1 cellular context compared by ENCODE assay signal in the genomic region with DNA sequence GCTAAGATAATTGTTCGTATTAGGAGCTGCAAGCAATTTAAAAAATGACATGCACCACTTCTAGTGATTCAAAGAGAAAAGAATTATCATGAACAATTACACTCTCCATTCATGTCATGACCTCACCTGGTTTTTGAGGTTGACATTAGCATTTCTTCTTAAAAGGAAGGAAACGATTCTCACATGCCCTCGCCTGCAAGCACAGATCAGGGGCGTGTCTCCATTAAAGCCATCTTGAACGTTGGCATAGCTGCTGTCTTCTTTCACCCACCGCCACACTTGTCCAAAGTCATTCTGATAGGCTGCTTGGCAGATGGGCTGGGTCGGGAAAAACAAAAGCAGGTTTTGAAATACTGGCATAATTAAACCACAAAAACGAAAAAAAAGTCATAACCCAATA.
TF ChIP-seq lines count a peak whose summit lies in the region.

No MANE protein-coding gene starts in this region.

TF ChIP-seq in HepG2, 621 proteins besides CTCF, POLR2A, EP300 and RAD21:
- TF ChIP-seq IKZF4 (CRISPR knock-in tag; IDR thresholded peaks at IDR 0.05; ENCODE audit: borderline replicate concordance, low read depth, not compliant biosample characterization): no peak
- no peak for TF ChIP-seq ZNF839 (CRISPR knock-in tag; IDR thresholded peaks at IDR 0.05; ENCODE audit: borderline replicate concordance)
- TF ChIP-seq, protein P1, sequence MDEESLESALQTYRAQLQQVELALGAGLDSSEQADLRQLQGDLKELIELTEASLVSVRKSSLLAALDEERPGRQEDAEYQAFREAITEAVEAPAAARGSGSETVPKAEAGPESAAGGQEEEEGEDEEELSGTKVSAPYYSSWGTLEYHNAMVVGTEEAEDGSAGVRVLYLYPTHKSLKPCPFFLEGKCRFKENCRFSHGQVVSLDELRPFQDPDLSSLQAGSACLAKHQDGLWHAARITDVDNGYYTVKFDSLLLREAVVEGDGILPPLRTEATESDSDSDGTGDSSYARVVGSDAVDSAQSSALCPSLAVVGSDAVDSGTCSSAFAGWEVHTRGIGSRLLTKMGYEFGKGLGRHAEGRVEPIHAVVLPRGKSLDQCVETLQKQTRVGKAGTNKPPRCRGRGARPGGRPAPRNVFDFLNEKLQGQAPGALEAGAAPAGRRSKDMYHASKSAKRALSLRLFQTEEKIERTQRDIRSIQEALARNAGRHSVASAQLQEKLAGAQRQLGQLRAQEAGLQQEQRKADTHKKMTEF (CRISPR knock-in tag; IDR thresholded peaks at IDR 0.05): no peak
- TF ChIP-seq, protein P2, sequence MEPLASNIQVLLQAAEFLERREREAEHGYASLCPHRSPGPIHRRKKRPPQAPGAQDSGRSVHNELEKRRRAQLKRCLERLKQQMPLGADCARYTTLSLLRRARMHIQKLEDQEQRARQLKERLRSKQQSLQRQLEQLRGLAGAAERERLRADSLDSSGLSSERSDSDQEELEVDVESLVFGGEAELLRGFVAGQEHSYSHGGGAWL (CRISPR knock-in tag; IDR thresholded peaks at IDR 0.05): no peak
- no peak for TF ChIP-seq FOXJ3 (CRISPR knock-in tag; IDR thresholded peaks at IDR 0.05; ENCODE audit: borderline replicate concordance)
- TF ChIP-seq, protein P3, sequence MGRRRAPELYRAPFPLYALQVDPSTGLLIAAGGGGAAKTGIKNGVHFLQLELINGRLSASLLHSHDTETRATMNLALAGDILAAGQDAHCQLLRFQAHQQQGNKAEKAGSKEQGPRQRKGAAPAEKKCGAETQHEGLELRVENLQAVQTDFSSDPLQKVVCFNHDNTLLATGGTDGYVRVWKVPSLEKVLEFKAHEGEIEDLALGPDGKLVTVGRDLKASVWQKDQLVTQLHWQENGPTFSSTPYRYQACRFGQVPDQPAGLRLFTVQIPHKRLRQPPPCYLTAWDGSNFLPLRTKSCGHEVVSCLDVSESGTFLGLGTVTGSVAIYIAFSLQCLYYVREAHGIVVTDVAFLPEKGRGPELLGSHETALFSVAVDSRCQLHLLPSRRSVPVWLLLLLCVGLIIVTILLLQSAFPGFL (CRISPR knock-in tag; IDR thresholded peaks at IDR 0.05): no peak
- TF ChIP-seq, protein P4, sequence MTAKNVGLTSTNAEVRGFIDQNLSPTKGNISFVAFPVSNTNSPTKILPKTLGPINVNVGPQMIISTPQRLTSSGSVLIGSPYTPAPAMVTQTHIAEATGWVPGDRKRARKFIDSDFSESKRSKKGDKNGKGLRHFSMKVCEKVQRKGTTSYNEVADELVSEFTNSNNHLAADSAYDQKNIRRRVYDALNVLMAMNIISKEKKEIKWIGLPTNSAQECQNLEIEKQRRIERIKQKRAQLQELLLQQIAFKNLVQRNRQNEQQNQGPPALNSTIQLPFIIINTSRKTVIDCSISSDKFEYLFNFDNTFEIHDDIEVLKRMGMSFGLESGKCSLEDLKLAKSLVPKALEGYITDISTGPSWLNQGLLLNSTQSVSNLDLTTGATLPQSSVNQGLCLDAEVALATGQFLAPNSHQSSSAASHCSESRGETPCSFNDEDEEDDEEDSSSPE (CRISPR knock-in tag; IDR thresholded peaks at IDR 0.05): no peak
- no peak for TF ChIP-seq KDM6A (CRISPR knock-in tag; IDR thresholded peaks at IDR 0.05; ENCODE audit: low read depth)
- TF ChIP-seq, protein P5, sequence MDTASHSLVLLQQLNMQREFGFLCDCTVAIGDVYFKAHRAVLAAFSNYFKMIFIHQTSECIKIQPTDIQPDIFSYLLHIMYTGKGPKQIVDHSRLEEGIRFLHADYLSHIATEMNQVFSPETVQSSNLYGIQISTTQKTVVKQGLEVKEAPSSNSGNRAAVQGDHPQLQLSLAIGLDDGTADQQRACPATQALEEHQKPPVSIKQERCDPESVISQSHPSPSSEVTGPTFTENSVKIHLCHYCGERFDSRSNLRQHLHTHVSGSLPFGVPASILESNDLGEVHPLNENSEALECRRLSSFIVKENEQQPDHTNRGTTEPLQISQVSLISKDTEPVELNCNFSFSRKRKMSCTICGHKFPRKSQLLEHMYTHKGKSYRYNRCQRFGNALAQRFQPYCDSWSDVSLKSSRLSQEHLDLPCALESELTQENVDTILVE (CRISPR knock-in tag; IDR thresholded peaks at IDR 0.05): no peak
TF ChIP-seq in HepG2: peak in this region for 0.
